8 cellular contexts compared by ENCODE assay signal in the genomic region with DNA sequence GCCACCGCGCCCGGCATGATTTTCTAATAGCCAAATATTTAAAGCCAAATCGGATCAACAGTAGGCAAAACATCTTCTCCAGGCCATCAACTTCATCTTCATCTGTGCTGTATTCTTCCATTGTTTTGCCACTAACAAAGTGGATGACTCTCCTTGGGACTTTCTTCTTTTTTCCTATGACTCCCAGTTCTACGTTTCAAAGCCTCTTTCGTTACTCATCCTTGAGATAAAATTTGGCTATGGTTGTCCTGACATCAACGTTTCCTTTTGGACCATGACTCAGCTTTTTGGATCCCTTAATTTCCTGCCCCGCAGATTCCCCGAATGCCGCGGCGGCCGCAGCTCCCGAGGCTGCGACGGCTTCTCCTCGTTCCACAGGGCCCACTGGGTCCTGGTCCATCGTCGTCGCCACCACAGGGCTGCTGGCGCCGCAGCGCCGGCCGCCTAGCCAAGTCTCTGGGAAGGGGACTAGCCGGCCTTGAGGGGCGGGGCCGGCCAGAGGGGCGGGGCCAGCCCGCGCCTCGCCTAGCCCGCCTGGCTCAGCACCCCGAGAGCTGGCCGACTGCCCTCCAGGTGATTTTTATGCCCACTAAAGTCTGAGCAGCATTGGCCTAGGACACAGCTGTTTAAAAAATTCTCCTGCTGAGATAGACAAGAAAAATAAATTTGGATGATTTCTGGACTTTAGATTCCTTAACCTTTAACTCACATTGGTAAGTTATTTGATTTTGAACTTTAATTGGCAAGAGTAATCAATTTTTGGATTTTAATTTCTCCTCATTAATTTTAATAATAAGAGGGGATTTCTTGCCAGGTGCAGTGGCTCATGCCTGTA.
DNase-seq lines count a peak whose midpoint lies in the region; ATAC-seq lines count a peak whose summit lies in the region.

No MANE protein-coding gene starts in this region.

- ATAC-seq in HG03432 (IDR thresholded peaks at IDR 0.05; ENCODE audit: unreplicated experiment) = peak; percentile 86
- ATAC-seq in left colon = peak; percentile 78

- H3K4me1 Mint-ChIP-seq in T-helper 1 cell treated with Interleukin-12 subunit alpha and Interleukin-12 subunit beta and Interleukin-4 antibody, amounts not matched to agents 30 μg/mL and 1 μg/mL, for 36 hours (ENCODE audit: low read depth) = peaks cover 16% of the 10 kb centered on the region

- peak overlapping the region; percentile 63 for H3K4me3 Mint-ChIP-seq in T-helper 1 cell treated with Interleukin-12 subunit alpha and Interleukin-12 subunit beta and Interleukin-4 antibody, amounts not matched to agents 30 μg/mL and 1 μg/mL, for 36 hours

- no peak overlapping the region for H3K27ac Mint-ChIP-seq in T-helper 1 cell treated with Interleukin-12 subunit alpha and Interleukin-12 subunit beta and Interleukin-4 antibody, amounts not matched to agents 30 μg/mL and 1 μg/mL, for 36 hours

- H3K36me3 Mint-ChIP-seq in T-helper 1 cell treated with Interleukin-12 subunit alpha and Interleukin-12 subunit beta and Interleukin-4 antibody, amounts not matched to agents 30 μg/mL and 1 μg/mL, for 36 hours (ENCODE audit: low read depth) = peaks cover 5% of the 10 kb centered on the region

- peaks cover 12% of the 10 kb centered on the region for H3K27me3 Mint-ChIP-seq in T-helper 1 cell treated with Interleukin-12 subunit alpha and Interleukin-12 subunit beta and Interleukin-4 antibody, amounts not matched to agents 30 μg/mL and 1 μg/mL, for 36 hours (ENCODE audit: low read depth)

- intact Hi-C loops in left colon (cut with DNase I, micrococcal nuclease) = loop anchor here in 1 of 2 donors (10.0 kb wide), 1 partner anchor 265 kb away; no protein-coding TSS in a partner anchor

- peaks cover 10% of the 10 kb centered on the region for H3K9me3 Mint-ChIP-seq in T-helper 1 cell treated with Interleukin-12 subunit alpha and Interleukin-12 subunit beta and Interleukin-4 antibody, amounts not matched to agents 30 μg/mL and 1 μg/mL, for 36 hours

- DNase-seq in DMS 273 (lab: John Stamatoyannopoulos, UW; ENCODE audit: unreplicated experiment) = peak; percentile 84
- DNase-seq in DMS 273 treated with DMSO at 0.1 percent for 48 hours (lab: John Stamatoyannopoulos, UW) = no peak
- peak; percentile 77 for DNase-seq in dermis blood vessel endothelial cell
- peak; percentile 64 to 75 for DNase-seq in left colon
- peak; percentile 46 for DNase-seq in stimulated activated CD4-positive, alpha-beta T cell treated with anti-CD3 and anti-CD28 coated beads, Interleukin-15, amount 100 ng/mL, for 24 hours
- no peak for DNase-seq in central memory CD4-positive, alpha-beta T cell

Comparison
In these comparisons a context has a peak if more than half of its experiments do, and no peak if none do; other contexts are left out.
1. DNase-seq: peak in DMS 273 (single experiment), dermis blood vessel endothelial cell (single experiment), left colon (2 of 2) and stimulated activated CD4-positive, alpha-beta T cell treated with anti-CD3 and anti-CD28 coated beads, Interleukin-15, amount 100 ng/mL, for 24 hours (single experiment); none in DMS 273 treated with DMSO at 0.1 percent for 48 hours (single experiment) and central memory CD4-positive, alpha-beta T cell (single experiment).